Comparison of ENCODE assay signal across 1 cellular context in the genomic region with DNA sequence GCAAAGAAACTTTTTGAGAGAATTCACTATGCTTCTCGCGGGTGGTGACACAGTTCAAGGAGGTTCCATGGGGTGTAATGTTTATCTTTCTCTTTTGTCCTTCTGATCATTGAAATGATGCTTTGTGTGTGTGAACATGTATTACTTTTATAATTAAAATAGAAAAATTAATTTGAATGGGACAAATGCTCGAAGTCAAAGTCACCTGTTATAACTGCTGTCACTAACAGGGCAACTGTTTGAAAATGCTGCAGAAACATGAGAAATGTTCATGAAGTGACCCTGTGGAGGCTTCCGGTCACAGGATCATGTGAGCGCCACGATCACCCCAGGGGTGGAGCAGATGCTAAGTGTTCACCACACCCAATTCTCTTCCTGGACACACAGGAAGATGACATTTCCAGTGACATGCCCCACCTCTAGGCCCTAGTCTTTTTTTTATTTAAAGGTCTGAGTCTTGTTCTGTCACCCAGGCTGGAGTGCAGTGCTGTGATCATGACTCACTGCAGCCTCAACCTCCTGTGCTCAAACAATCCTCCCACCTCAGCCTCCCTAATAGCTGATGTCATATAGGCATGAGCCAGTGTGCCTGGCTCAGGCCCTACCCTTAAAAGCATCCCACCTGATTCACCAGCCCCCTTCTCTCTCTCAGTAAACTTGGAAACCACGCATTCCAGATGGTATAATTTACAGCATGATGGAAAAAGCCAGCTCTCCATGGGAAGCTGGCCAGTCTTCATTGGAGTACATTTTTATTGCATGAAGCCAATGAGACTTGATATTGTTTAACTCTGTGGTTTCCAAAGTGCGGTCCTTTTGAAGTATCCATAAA.
TF ChIP-seq lines count a peak whose summit lies in the region.

No MANE protein-coding gene starts in this region.

TF ChIP-seq in K562, 482 proteins besides CTCF, POLR2A, EP300 and RAD21 (continued from another document and continues in another):
- TF ChIP-seq, protein P1, sequence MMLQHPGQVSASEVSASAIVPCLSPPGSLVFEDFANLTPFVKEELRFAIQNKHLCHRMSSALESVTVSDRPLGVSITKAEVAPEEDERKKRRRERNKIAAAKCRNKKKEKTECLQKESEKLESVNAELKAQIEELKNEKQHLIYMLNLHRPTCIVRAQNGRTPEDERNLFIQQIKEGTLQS (IDR thresholded peaks at IDR 0.05), result peak; percentile 95
- TF ChIP-seq, protein P1 (CRISPR knock-in tag; conservative IDR thresholded peaks at IDR 0.05), result 0 out of 2 replicates have a peak, but pooled peaks have one; percentile 41
- no peak for TF ChIP-seq HDAC3 (IDR thresholded peaks at IDR 0.05; ENCODE audit: borderline replicate concordance, partially characterized antibody)
- peak; percentile 49; the same call in 1 of the 2 replicates for TF ChIP-seq TFAP4 (CRISPR knock-in tag; IDR thresholded peaks at IDR 0.05; ENCODE audit: borderline replicate concordance)
- TF ChIP-seq CCAR2 (IDR thresholded peaks at IDR 0.05; ENCODE audit: low read depth, low read length), result no peak
- no peak for TF ChIP-seq ZNF232 (CRISPR knock-in tag; IDR thresholded peaks at IDR 0.05)
- TF ChIP-seq RBM15 (IDR thresholded peaks at IDR 0.05; ENCODE audit: insufficient read depth, low read length), result no peak
- peak; percentile 86 for TF ChIP-seq ETV5 (CRISPR knock-in tag; IDR thresholded peaks at IDR 0.05; ENCODE audit: low read depth)
- TF ChIP-seq SAP30 (IDR thresholded peaks at IDR 0.05; ENCODE audit: borderline replicate concordance, insufficient read depth, low read depth, low read length, poor library complexity, severe bottlenecking), result no peak
- no peak for TF ChIP-seq ZNF408 (CRISPR knock-in tag; IDR thresholded peaks at IDR 0.05; ENCODE audit: low read depth)
- TF ChIP-seq ZNF212 (CRISPR knock-in tag; IDR thresholded peaks at IDR 0.05), result no peak
- no peak for TF ChIP-seq FOXA1 (IDR thresholded peaks at IDR 0.05; ENCODE audit: borderline replicate concordance)
- TF ChIP-seq KDM5B (IDR thresholded peaks at IDR 0.05; ENCODE audit: insufficient replicate concordance, low read depth, low read length), result no peak
- TF ChIP-seq DDX20 (tag; IDR thresholded peaks at IDR 0.05; ENCODE audit: low read depth), result no peak
- TF ChIP-seq GTF2E2 (tag; IDR thresholded peaks at IDR 0.05), result 0 out of 2 replicates have a peak, but pooled peaks have one; percentile 23
- TF ChIP-seq, protein P2, sequence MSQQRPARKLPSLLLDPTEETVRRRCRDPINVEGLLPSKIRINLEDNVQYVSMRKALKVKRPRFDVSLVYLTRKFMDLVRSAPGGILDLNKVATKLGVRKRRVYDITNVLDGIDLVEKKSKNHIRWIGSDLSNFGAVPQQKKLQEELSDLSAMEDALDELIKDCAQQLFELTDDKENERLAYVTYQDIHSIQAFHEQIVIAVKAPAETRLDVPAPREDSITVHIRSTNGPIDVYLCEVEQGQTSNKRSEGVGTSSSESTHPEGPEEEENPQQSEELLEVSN (IDR thresholded peaks at IDR 0.05; ENCODE audit: borderline replicate concordance in 1 of 2, extremely low read depth in 1 of 2, insufficient read depth in 1 of 2, insufficient read length in 1 of 2, low read depth in 1 of 2, low read length in 1 of 2, poor library complexity in 1 of 2, severe bottlenecking in 1 of 2), result peak in 1 of 2 experiments; percentile 60
- TF ChIP-seq ZBTB7A (IDR thresholded peaks at IDR 0.05; ENCODE audit: borderline replicate concordance, control insufficient read depth, low read depth, low read length), result no peak
- TF ChIP-seq, protein P3, sequence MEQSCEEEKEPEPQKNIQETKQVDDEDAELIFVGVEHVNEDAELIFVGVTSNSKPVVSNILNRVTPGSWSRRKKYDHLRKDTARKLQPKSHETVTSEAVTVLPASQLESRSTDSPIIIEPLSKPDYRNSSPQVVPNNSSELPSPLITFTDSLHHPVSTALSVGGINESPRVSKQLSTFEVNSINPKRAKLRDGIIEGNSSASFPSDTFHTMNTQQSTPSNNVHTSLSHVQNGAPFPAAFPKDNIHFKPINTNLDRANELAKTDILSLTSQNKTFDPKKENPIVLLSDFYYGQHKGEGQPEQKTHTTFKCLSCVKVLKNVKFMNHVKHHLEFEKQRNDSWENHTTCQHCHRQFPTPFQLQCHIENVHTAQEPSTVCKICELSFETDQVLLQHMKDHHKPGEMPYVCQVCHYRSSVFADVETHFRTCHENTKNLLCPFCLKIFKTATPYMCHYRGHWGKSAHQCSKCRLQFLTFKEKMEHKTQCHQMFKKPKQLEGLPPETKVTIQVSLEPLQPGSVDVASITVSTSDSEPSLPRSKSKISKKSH (CRISPR knock-in tag; IDR thresholded peaks at IDR 0.05), result no peak
- no peak for TF ChIP-seq ZMIZ1 (IDR thresholded peaks at IDR 0.05; ENCODE audit: low read depth in 2 of 2, low read length in 2 of 2)
- TF ChIP-seq DIDO1 (tag; IDR thresholded peaks at IDR 0.05; ENCODE audit: low read depth), result no peak
- TF ChIP-seq BRCA1 (IDR thresholded peaks at IDR 0.05), result no peak
- no peak for TF ChIP-seq BRCA1 (CRISPR knock-in tag; IDR thresholded peaks at IDR 0.05)
- no peak for TF ChIP-seq RHOXF2B (CRISPR knock-in tag; conservative IDR thresholded peaks at IDR 0.05)
- TF ChIP-seq ZNF134 (CRISPR knock-in tag; conservative IDR thresholded peaks at IDR 0.05), result no peak
- TF ChIP-seq MITF (IDR thresholded peaks at IDR 0.05), result peak; percentile 91
- TF ChIP-seq MTA1 (IDR thresholded peaks at IDR 0.05; ENCODE audit: borderline replicate concordance), result no peak
- no peak for TF ChIP-seq ILK (tag; IDR thresholded peaks at IDR 0.05; ENCODE audit: borderline replicate concordance, low read depth)
- TF ChIP-seq, protein P4, sequence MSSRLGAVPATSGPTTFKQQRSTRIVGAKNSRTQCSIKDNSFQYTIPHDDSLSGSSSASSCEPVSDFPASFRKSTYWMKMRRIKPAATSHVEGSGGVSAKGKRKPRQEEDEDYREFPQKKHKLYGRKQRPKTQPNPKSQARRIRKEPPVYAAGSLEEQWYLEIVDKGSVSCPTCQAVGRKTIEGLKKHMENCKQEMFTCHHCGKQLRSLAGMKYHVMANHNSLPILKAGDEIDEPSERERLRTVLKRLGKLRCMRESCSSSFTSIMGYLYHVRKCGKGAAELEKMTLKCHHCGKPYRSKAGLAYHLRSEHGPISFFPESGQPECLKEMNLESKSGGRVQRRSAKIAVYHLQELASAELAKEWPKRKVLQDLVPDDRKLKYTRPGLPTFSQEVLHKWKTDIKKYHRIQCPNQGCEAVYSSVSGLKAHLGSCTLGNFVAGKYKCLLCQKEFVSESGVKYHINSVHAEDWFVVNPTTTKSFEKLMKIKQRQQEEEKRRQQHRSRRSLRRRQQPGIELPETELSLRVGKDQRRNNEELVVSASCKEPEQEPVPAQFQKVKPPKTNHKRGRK (tag; IDR thresholded peaks at IDR 0.05), result no peak
- TF ChIP-seq, protein P5, sequence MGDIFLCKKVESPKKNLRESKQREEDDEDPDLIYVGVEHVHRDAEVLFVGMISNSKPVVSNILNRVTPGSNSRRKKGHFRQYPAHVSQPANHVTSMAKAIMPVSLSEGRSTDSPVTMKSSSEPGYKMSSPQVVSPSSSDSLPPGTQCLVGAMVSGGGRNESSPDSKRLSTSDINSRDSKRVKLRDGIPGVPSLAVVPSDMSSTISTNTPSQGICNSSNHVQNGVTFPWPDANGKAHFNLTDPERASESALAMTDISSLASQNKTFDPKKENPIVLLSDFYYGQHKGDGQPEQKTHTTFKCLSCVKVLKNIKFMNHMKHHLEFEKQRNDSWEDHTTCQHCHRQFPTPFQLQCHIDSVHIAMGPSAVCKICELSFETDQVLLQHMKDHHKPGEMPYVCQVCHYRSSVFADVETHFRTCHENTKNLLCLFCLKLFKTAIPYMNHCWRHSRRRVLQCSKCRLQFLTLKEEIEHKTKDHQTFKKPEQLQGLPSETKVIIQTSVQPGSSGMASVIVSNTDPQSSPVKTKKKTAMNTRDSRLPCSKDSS (IDR thresholded peaks at IDR 0.05; ENCODE audit: low read depth, partially characterized antibody), result no peak
- no peak for TF ChIP-seq ZNF239 (CRISPR knock-in tag; IDR thresholded peaks at IDR 0.05)
- TF ChIP-seq GMEB1 (CRISPR knock-in tag; IDR thresholded peaks at IDR 0.05), result 0 out of 2 replicates have a peak, but pooled peaks have one; percentile 8
- no peak for TF ChIP-seq POLR3G (IDR thresholded peaks at IDR 0.05; ENCODE audit: extremely low read depth, insufficient read length, insufficient replicate concordance)
- TF ChIP-seq ILF3 (IDR thresholded peaks at IDR 0.05; ENCODE audit: borderline replicate concordance), result no peak
- no peak for TF ChIP-seq FOXO4 (CRISPR knock-in tag; IDR thresholded peaks at IDR 0.05)
